ENCODE assay signal across 8 cellular contexts in genomic region chr1:65075123-65075976, GRCh38.
DNase-seq lines count a peak whose midpoint lies in the region; ATAC-seq and TF ChIP-seq lines count a peak whose summit lies in the region.

No MANE protein-coding gene starts in this region.

- no peak overlapping the region for H3K27ac Mint-ChIP-seq in activated T-helper 2 cell treated with anti-CD3 and anti-CD28 coated beads, Interferon-gamma antibody, Interleukin-2, Interleukin-4, amounts not matched to agents 10 μg/mL and 5 μg/mL and 100 μg/mL, durations not matched to agents 14 hours and 24 hours and 36 hours

- no peak for TF ChIP-seq EP300 in gastroesophageal sphincter (IDR thresholded peaks at IDR 0.05)

- H3K36me3 ChIP-seq in RWPE2 (ENCODE audit: low read depth) (no peaks in the 10 kb centered on the region), gastroesophageal sphincter (no peaks in the 10 kb centered on the region)

- H3K4me1 Mint-ChIP-seq in activated T-helper 2 cell treated with anti-CD3 and anti-CD28 coated beads, Interferon-gamma antibody, Interleukin-2, Interleukin-4, amounts not matched to agents 10 μg/mL and 5 μg/mL and 100 μg/mL, durations not matched to agents 14 hours and 24 hours and 36 hours (ENCODE audit: low read depth) = peaks cover 11% of the 10 kb centered on the region

- peak; percentile 71 for DNase-seq in DMS114 treated with DMSO at 0.1 percent for 48 hours (lab: John Stamatoyannopoulos, UW; ENCODE audit: unreplicated experiment)
- DNase-seq in Kasumi-1 (lab: John Stamatoyannopoulos, UW) = peak; percentile 82 to 89
- no peak for DNase-seq in RWPE2 (ENCODE audit: low spot score)
- DNase-seq in activated T-helper 2 cell treated with anti-CD3 and anti-CD28 coated beads, Interferon-gamma antibody, Interleukin-2, Interleukin-4, amounts not matched to agents 10 μg/mL and 5 μg/mL and 100 μg/mL, durations not matched to agents 14 hours and 24 hours and 36 hours (ENCODE audit: low spot score) = peak; percentile 35
- DNase-seq in putamen (ENCODE audit: low spot score) = peak; percentile 54

- H3K4me3 ChIP-seq in RWPE2 (ENCODE audit: severe bottlenecking) (no peak overlapping the region), gastroesophageal sphincter (no peak overlapping the region)

- no peaks in the 10 kb centered on the region for H3K9me3 ChIP-seq in RWPE2 (ENCODE audit: severe bottlenecking)
- H3K9me3 ChIP-seq in gastroesophageal sphincter = no peaks in the 10 kb centered on the region

- ATAC-seq in GM21529 (IDR thresholded peaks at IDR 0.05; ENCODE audit: unreplicated experiment) (peak; percentile 82), RWPE2 (ENCODE audit: low read depth) (peak; percentile 59), gastroesophageal sphincter (peak; percentile 74), GM21381 (IDR thresholded peaks at IDR 0.05; ENCODE audit: unreplicated experiment) (no peak)

- H3K4me3 Mint-ChIP-seq in activated T-helper 2 cell treated with anti-CD3 and anti-CD28 coated beads, Interferon-gamma antibody, Interleukin-2, Interleukin-4, amounts not matched to agents 10 μg/mL and 5 μg/mL and 100 μg/mL, durations not matched to agents 14 hours and 24 hours and 36 hours (ENCODE audit: low read depth) = no peak overlapping the region

- WGBS in gastroesophageal sphincter (ENCODE audit: low coverage in 1 of 2), 2 donors = 40 to 61% methylated on average over 5 to 6 of the region's 6 CpGs

- no peak for TF ChIP-seq POLR2A in gastroesophageal sphincter (IDR thresholded peaks at IDR 0.05)

- no peaks in the 10 kb centered on the region for H3K9me3 Mint-ChIP-seq in activated T-helper 2 cell treated with anti-CD3 and anti-CD28 coated beads, Interferon-gamma antibody, Interleukin-2, Interleukin-4, amounts not matched to agents 10 μg/mL and 5 μg/mL and 100 μg/mL, durations not matched to agents 14 hours and 24 hours and 36 hours

- no peaks in the 10 kb centered on the region for H3K36me3 Mint-ChIP-seq in activated T-helper 2 cell treated with anti-CD3 and anti-CD28 coated beads, Interferon-gamma antibody, Interleukin-2, Interleukin-4, amounts not matched to agents 10 μg/mL and 5 μg/mL and 100 μg/mL, durations not matched to agents 14 hours and 24 hours and 36 hours (ENCODE audit: low read depth)

- TF ChIP-seq CTCF in RWPE2 (IDR thresholded peaks at IDR 0.05; ENCODE audit: poor library complexity, severe bottlenecking) (peak; percentile 74), gastroesophageal sphincter (IDR thresholded peaks at IDR 0.05) (peak; percentile 60 to 77 (median 68))

- H3K4me1 ChIP-seq in RWPE2 (ENCODE audit: insufficient read depth, poor library complexity, severe bottlenecking) = no peaks in the 10 kb centered on the region
- H3K4me1 ChIP-seq in gastroesophageal sphincter = peaks cover 0 to 3% (median 0%) of the 10 kb centered on the region in 3 donors

- no peak overlapping the region for H3K27ac ChIP-seq in RWPE2 (ENCODE audit: poor library complexity, severe bottlenecking)
- no peak overlapping the region for H3K27ac ChIP-seq in gastroesophageal sphincter

- no peaks in the 10 kb centered on the region for H3K27me3 Mint-ChIP-seq in activated T-helper 2 cell treated with anti-CD3 and anti-CD28 coated beads, Interferon-gamma antibody, Interleukin-2, Interleukin-4, amounts not matched to agents 10 μg/mL and 5 μg/mL and 100 μg/mL, durations not matched to agents 14 hours and 24 hours and 36 hours (ENCODE audit: low read depth)

- no peaks in the 10 kb centered on the region for H3K27me3 ChIP-seq in RWPE2 (ENCODE audit: insufficient read depth, poor library complexity, severe bottlenecking)
- H3K27me3 ChIP-seq in gastroesophageal sphincter = no peaks in the 10 kb centered on the region

- intact Hi-C loops in activated T-helper 2 cell treated with anti-CD3 and anti-CD28 coated beads, Interferon-gamma antibody, Interleukin-2, Interleukin-4, amounts not matched to agents 10 μg/mL and 5 μg/mL and 100 μg/mL, durations not matched to agents 14 hours and 24 hours and 36 hours (cut with micrococcal nuclease) = loop anchor here (1.0 to 5.0 kb wide), 2 partner anchors 15 to 808 kb away; no protein-coding TSS in a partner anchor
